ENCODE assay signal across 11 cellular contexts in genomic region chr5:173697931-173698579, GRCh38.
DNase-seq lines count a peak whose midpoint lies in the region; ATAC-seq, FAIRE-seq and TF ChIP-seq lines count a peak whose summit lies in the region.
"Had no signal": no experiment of that assay in that cellular context is flagged by ENCODE, and none has a peak within 500 bp of the region (broad histone marks: within the 10 kb centered on the region; RNA-seq: fewer than 3 reads in every experiment).

No MANE protein-coding gene starts in this region.

- no peak overlapping the region for H4K5ac ChIP-seq in H1 (ENCODE audit: insufficient read length, low read depth, low read length)

- H3K4me2 ChIP-seq in H1 (ENCODE audit: insufficient read depth in 1 of 2, low read depth in 2 of 2, low read length in 2 of 2): no peak overlapping the region

- no peak for TF ChIP-seq POLR2A in H1 (IDR thresholded peaks at IDR 0.05; ENCODE audit: control extremely low read depth in 1 of 2, low read depth in 2 of 2, low read length in 2 of 2)

- no peak overlapping the region for H3K14ac ChIP-seq in H1 (ENCODE audit: insufficient read length)

- H3K79me1 ChIP-seq in H1 (ENCODE audit: low read depth, low read length): no peaks in the 10 kb centered on the region

- peak overlapping the region; percentile 74 for H2AFZ ChIP-seq in H1 (ENCODE audit: low read length)

- H4K8ac ChIP-seq in H1 (ENCODE audit: extremely low read depth, insufficient read depth, low read length): no peak overlapping the region

- 0 out of 2 replicates have a peak overlapping the region, but pooled peaks have one; percentile 22 for H2BK5ac ChIP-seq in H1 (ENCODE audit: low read depth, low read length)

- no peak for TF ChIP-seq CTCF in GM13976 (IDR thresholded peaks at IDR 0.05; ENCODE audit: borderline replicate concordance, control extremely low read depth, extremely low read depth, insufficient read depth, missing control alignments)
- no peak for TF ChIP-seq CTCF in H1 (IDR thresholded peaks at IDR 0.05; ENCODE audit: control extremely low read depth in 1 of 3, insufficient read depth in 1 of 3, low read depth in 1 of 3, low read length in 3 of 3)

- peaks cover 6 to 16% (median 7%) of the 10 kb centered on the region in 4 experiments for H3K4me1 ChIP-seq in H1 (replicated peaks in 1 of 4; ENCODE audit: control insufficient read depth in 3 of 4, insufficient read depth in 4 of 4, low read length in 3 of 4)

- H3K23me2 ChIP-seq in H1 (ENCODE audit: low read depth, low read length): no peaks in the 10 kb centered on the region

- no peak overlapping the region for H3K4ac ChIP-seq in H1 (replicated peaks; ENCODE audit: insufficient read length, low read depth, low read length)

- H2AK5ac ChIP-seq in H1 (ENCODE audit: low read depth, low read length): no peak overlapping the region

- H3K9ac ChIP-seq in H1 (replicated peaks in 1 of 4; ENCODE audit: extremely low read depth in 1 of 4, low read depth in 3 of 4, low read length in 3 of 4): no peak overlapping the region

- H3K9me3 ChIP-seq in H1 (ENCODE audit: insufficient read depth in 2 of 2, low read depth in 1 of 2, low read length in 1 of 2): peaks cover 0 to 5% of the 10 kb centered on the region in 2 experiments; a peak in 1 of 4 replicates
- H3K9me3 ChIP-seq: thoracic aorta had no signal

- no peak for ATAC-seq in GM19324 (IDR thresholded peaks at IDR 0.05; ENCODE audit: low FRiP score, unreplicated experiment)
- ATAC-seq in GM18870 (IDR thresholded peaks at IDR 0.05; ENCODE audit: unreplicated experiment): no peak
- ATAC-seq in GM21786 (IDR thresholded peaks at IDR 0.05; ENCODE audit: unreplicated experiment): no peak

- no peak overlapping the region for H2BK15ac ChIP-seq in H1 (ENCODE audit: low read length)

- in situ Hi-C loops in GM13976 (cut with MboI; ENCODE audit: low sequenced_read_pairs, unreplicated experiment): no loop called here

- no peak overlapping the region for H2BK120ac ChIP-seq in H1 (replicated peaks; ENCODE audit: low read depth, low read length)

- no peaks in the 10 kb centered on the region for H3K27me3 ChIP-seq in H1 (replicated peaks in 1 of 4; ENCODE audit: control insufficient read depth in 3 of 4, extremely low read depth in 1 of 4, insufficient read depth in 3 of 4, low read length in 3 of 4)

- H3K23ac ChIP-seq in H1 (ENCODE audit: insufficient read length): no peak overlapping the region

- POLR2A ChIA-PET in H1 (lab: Charles Lee; ENCODE audit: partially characterized antibody): interaction anchor here (0.6 kb wide), 1 partner anchor 266 kb away, joined by 3 read pairs; no protein-coding TSS in a partner anchor

- H2BK12ac ChIP-seq in H1 (ENCODE audit: low read depth, low read length): 0 out of 2 replicates have a peak overlapping the region, but pooled peaks have one; percentile 61

- TF ChIP-seq RAD21 in H1 (IDR thresholded peaks at IDR 0.05 in 1 of 2, conservative IDR thresholded peaks at IDR 0.05 in 1 of 2; ENCODE audit: low read depth in 2 of 2, low read length in 2 of 2): no peak

- no peaks in the 10 kb centered on the region for H4K20me1 ChIP-seq in H1 (replicated peaks in 1 of 2; ENCODE audit: control insufficient read depth in 1 of 2, insufficient read depth in 2 of 2, low read length in 2 of 2)

- H3K4me3 ChIP-seq in H1 (ENCODE audit: extremely low read depth in 1 of 4, insufficient read depth in 2 of 4, low read depth in 3 of 4, low read length in 4 of 4): no peak overlapping the region
- H3K4me3 ChIP-seq: thoracic aorta had no signal

- 72% methylated on average over 11 of the region's 11 CpGs; no CpG with 5 or more reads in 1 of the 2 experiments for WGBS in H1 (ENCODE audit: extremely low coverage in 1 of 2, insufficient coverage in 1 of 2, insufficient read length in 1 of 2, insufficient replicate concordance in 2 of 2, low coverage in 1 of 2, low lambda C conversion rate in 2 of 2, missing lambda C conversion rate in 1 of 2), 2 experiments

- DNase-seq in DMS53 (lab: John Stamatoyannopoulos, UW) (peak; percentile 98), GM13976 (ENCODE audit: low spot score) (peak; percentile 60), NCI-H345 treated with DMSO at 0.1 percent for 48 hours (lab: John Stamatoyannopoulos, UW; ENCODE audit: unreplicated experiment) (peak; percentile 61), H1 (ENCODE audit: low read depth in 1 of 2, low spot score in 2 of 2) (no peak), NCI-H1092 treated with DMSO at 0.1 percent for 48 hours (lab: John Stamatoyannopoulos, UW) (no peak)
- DNase-seq: Caco-2, occipital lobe had no signal

- no peaks in the 10 kb centered on the region for H3K79me2 ChIP-seq in H1 (ENCODE audit: control insufficient read depth in 1 of 2, insufficient read depth in 2 of 2, low read length in 2 of 2)

- FAIRE-seq in H1 (lab: Jason Lieb, UNC): no peak

- no peak overlapping the region for H3K56ac ChIP-seq in H1 (replicated peaks; ENCODE audit: insufficient read length, low read depth, low read length)

- CTCF ChIA-PET in H1 (lab: Charles Lee; ENCODE audit: partially characterized antibody): interaction anchor here (0.6 to 1.2 kb wide), 2 partner anchors 55 to 1063 kb away, joined by 3 to 4 read pairs; no protein-coding TSS in a partner anchor

- TF ChIP-seq EP300 in H1 (IDR thresholded peaks at IDR 0.05; ENCODE audit: borderline replicate concordance in 1 of 2, low read depth in 2 of 2, low read length in 2 of 2): no peak

- H3K18ac ChIP-seq in H1 (ENCODE audit: extremely low read depth, low read length): peak overlapping the region; percentile 75; the same call in 1 of the 2 replicates

- H2BK20ac ChIP-seq in H1 (ENCODE audit: low read length): peak overlapping the region; percentile 53; the same call in 1 of the 2 replicates

- no peak overlapping the region for H3K27ac ChIP-seq in H1 (ENCODE audit: low read depth, low read length)
- H3K27ac ChIP-seq: thoracic aorta had no signal

- H3K36me3 ChIP-seq in H1 (ENCODE audit: control insufficient read depth in 2 of 4, insufficient read depth in 4 of 4, low read length in 3 of 4): no peaks in the 10 kb centered on the region
- H3K36me3 ChIP-seq: thoracic aorta had no signal

- H4K91ac ChIP-seq in H1 (replicated peaks; ENCODE audit: insufficient read length, low read length): peak overlapping the region; percentile 3

TF ChIP-seq in H1, 55 proteins besides CTCF, POLR2A, EP300 and RAD21:
- TF ChIP-seq BCL11A (IDR thresholded peaks at IDR 0.05; ENCODE audit: low read depth in 2 of 2, low read length in 2 of 2): no peak
- TF ChIP-seq CHD1 (IDR thresholded peaks at IDR 0.05; ENCODE audit: low read depth, low read length): no peak
- no peak for TF ChIP-seq JUN (IDR thresholded peaks at IDR 0.05; ENCODE audit: low read depth, low read length)
- TF ChIP-seq SUZ12 (IDR thresholded peaks at IDR 0.05; ENCODE audit: low read length): no peak
- TF ChIP-seq SP2 (IDR thresholded peaks at IDR 0.05; ENCODE audit: low read length): no peak
- TF ChIP-seq SRF (IDR thresholded peaks at IDR 0.05; ENCODE audit: low read depth, low read length): no peak
- no peak for TF ChIP-seq HDAC6 (IDR thresholded peaks at IDR 0.05; ENCODE audit: low read depth, low read length)
- no peak for TF ChIP-seq NANOG (IDR thresholded peaks at IDR 0.05; ENCODE audit: insufficient read depth, low read depth, low read length, poor library complexity, severe bottlenecking)
- TF ChIP-seq RBBP5 (IDR thresholded peaks at IDR 0.05; ENCODE audit: borderline replicate concordance, low read depth, low read length): no peak
- no peak for TF ChIP-seq FOSL1 (IDR thresholded peaks at IDR 0.05; ENCODE audit: insufficient read depth, low read depth, low read length)
- no peak for TF ChIP-seq ATF2 (IDR thresholded peaks at IDR 0.05; ENCODE audit: low read length)
- no peak for TF ChIP-seq TBP (IDR thresholded peaks at IDR 0.05; ENCODE audit: low read depth, low read length)
- no peak for TF ChIP-seq RNF2 (IDR thresholded peaks at IDR 0.05; ENCODE audit: borderline replicate concordance, low read depth, low read length, missing control alignments, poor library complexity, severe bottlenecking)
- TF ChIP-seq SAP30 (IDR thresholded peaks at IDR 0.05; ENCODE audit: insufficient read depth, insufficient replicate concordance, low read length): no peak
- TF ChIP-seq SIX5 (IDR thresholded peaks at IDR 0.05; ENCODE audit: low read depth, low read length): no peak
- TF ChIP-seq SP4 (IDR thresholded peaks at IDR 0.05; ENCODE audit: low read length): no peak
- TF ChIP-seq ASH2L (IDR thresholded peaks at IDR 0.05; ENCODE audit: low read length): no peak
- TF ChIP-seq TEAD4 (IDR thresholded peaks at IDR 0.05; ENCODE audit: low read depth, low read length): no peak
- no peak for TF ChIP-seq MAX (IDR thresholded peaks at IDR 0.05)
- TF ChIP-seq TAF7 (optimal IDR thresholded peaks at IDR 0.05; ENCODE audit: borderline replicate concordance, low read depth, low read length): no peak

Comparison
In these comparisons a context has a peak if more than half of its experiments do, and no peak if none do; other contexts are left out.
1. DNase-seq: peak in DMS53 (single experiment), GM13976 (single experiment) and NCI-H345 treated with DMSO at 0.1 percent for 48 hours (single experiment); none in H1 (0 of 2) and NCI-H1092 treated with DMSO at 0.1 percent for 48 hours (single experiment).